8 cellular contexts compared by ENCODE assay signal in genomic region chr5:158695595-158696330, GRCh38.
DNase-seq lines count a peak whose midpoint lies in the region; ATAC-seq and TF ChIP-seq lines count a peak whose summit lies in the region.

No MANE protein-coding gene starts in this region.

- peak; percentile 99 for TF ChIP-seq CTCF in epithelial cell of proximal tubule (conservative IDR thresholded peaks at IDR 0.05; ENCODE audit: low read depth, low read length)

- POLR2A ChIA-PET in CD8-positive, alpha-beta memory T cell (lab: Charles Lee), result interaction anchor here (0.7 to 1.4 kb wide), 2 partner anchors 411 to 682 kb away, joined by 4 to 8 read pairs; no protein-coding TSS in a partner anchor

- no peaks in the 10 kb centered on the region for H3K4me1 ChIP-seq in CD8-positive, alpha-beta memory T cell (ENCODE audit: insufficient read depth, low read length)

- peaks cover 0 to 3% (median 3%) of the 10 kb centered on the region in 3 donors for H3K4me1 Mint-ChIP-seq in CD8-positive, alpha-beta memory T cell
- H3K4me1 Mint-ChIP-seq in naive B cell, result peaks cover 14 to 34% (median 33%) of the 10 kb centered on the region in 3 donors
- no peaks in the 10 kb centered on the region for H3K4me1 Mint-ChIP-seq in stimulated activated effector memory CD8-positive, alpha-beta T cell treated with anti-CD3 and anti-CD28 coated beads, Interleukin-12 subunit alpha, Interleukin-12 subunit beta, amount 100 ng/mL, for 72 hours

- H3K27ac ChIP-seq in CD8-positive, alpha-beta memory T cell (ENCODE audit: low read depth, low read length), result no peak overlapping the region

- CTCF ChIA-PET in CD8-positive, alpha-beta memory T cell (lab: Charles Lee), result interaction anchor here (0.6 to 9.1 kb wide), 26 partner anchors 9 to 1292 kb away, joined by 3 to 135 read pairs (median 4); no protein-coding TSS in a partner anchor

- peaks cover 7 to 11% of the 10 kb centered on the region in 2 donors for H3K27me3 Mint-ChIP-seq in CD8-positive, alpha-beta memory T cell
- H3K27me3 Mint-ChIP-seq in naive B cell, result no peaks in the 10 kb centered on the region

- peaks cover 5% of the 10 kb centered on the region for H3K27me3 ChIP-seq in CD8-positive, alpha-beta memory T cell (ENCODE audit: insufficient read depth, low read length, poor library complexity, severe bottlenecking)

- H3K9me3 Mint-ChIP-seq in CD8-positive, alpha-beta memory T cell, result no peaks in the 10 kb centered on the region
- no peaks in the 10 kb centered on the region for H3K9me3 Mint-ChIP-seq in naive B cell
- H3K9me3 Mint-ChIP-seq in stimulated activated effector memory CD8-positive, alpha-beta T cell treated with anti-CD3 and anti-CD28 coated beads, Interleukin-12 subunit alpha, Interleukin-12 subunit beta, amount 100 ng/mL, for 72 hours, result no peaks in the 10 kb centered on the region

- no peaks in the 10 kb centered on the region for H3K36me3 Mint-ChIP-seq in CD8-positive, alpha-beta memory T cell
- H3K36me3 Mint-ChIP-seq in naive B cell, result peaks cover 0 to 6% of the 10 kb centered on the region in 2 donors
- no peaks in the 10 kb centered on the region for H3K36me3 Mint-ChIP-seq in stimulated activated effector memory CD8-positive, alpha-beta T cell treated with anti-CD3 and anti-CD28 coated beads, Interleukin-12 subunit alpha, Interleukin-12 subunit beta, amount 100 ng/mL, for 72 hours

- H3K4me3 ChIP-seq in CD8-positive, alpha-beta memory T cell (ENCODE audit: low read length), result no peak overlapping the region
- no peak overlapping the region for H3K4me3 ChIP-seq in epithelial cell of proximal tubule (ENCODE audit: low read depth, low read length)

- no peak overlapping the region for H3K27ac Mint-ChIP-seq in CD8-positive, alpha-beta memory T cell
- peak overlapping the region in 5 of 6 donors; percentile 37 to 80 (median 75) for H3K27ac Mint-ChIP-seq in naive B cell
- no peak overlapping the region for H3K27ac Mint-ChIP-seq in stimulated activated effector memory CD8-positive, alpha-beta T cell treated with anti-CD3 and anti-CD28 coated beads, Interleukin-12 subunit alpha, Interleukin-12 subunit beta, amount 100 ng/mL, for 72 hours

- no peak overlapping the region for H3K4me3 Mint-ChIP-seq in CD8-positive, alpha-beta memory T cell
- H3K4me3 Mint-ChIP-seq in naive B cell, result peak overlapping the region in 6 of 8 donors; percentile 41 to 82 (median 62)
- no peak overlapping the region for H3K4me3 Mint-ChIP-seq in stimulated activated effector memory CD8-positive, alpha-beta T cell treated with anti-CD3 and anti-CD28 coated beads, Interleukin-12 subunit alpha, Interleukin-12 subunit beta, amount 100 ng/mL, for 72 hours

- peak; percentile 44 to 66 (median 55) for DNase-seq in CD8-positive, alpha-beta memory T cell
- DNase-seq in NOMO-1 treated with DMSO at 0.1 percent for 48 hours (lab: John Stamatoyannopoulos, UW; ENCODE audit: unreplicated experiment) (peak; percentile 88), epithelial cell of proximal tubule (ENCODE audit: low read depth) (no peak), naive B cell (peak; percentile 72)
- peak; percentile 20 for DNase-seq in activated CD8-positive, alpha-beta memory T cell treated with anti-CD3 and anti-CD28 coated beads, Interleukin-2, amount 50 U/mL, for 24 hours (ENCODE audit: extremely low read depth)
- peak; percentile 62 to 78 for DNase-seq in stimulated activated effector memory CD8-positive, alpha-beta T cell treated with anti-CD3 and anti-CD28 coated beads, Interleukin-12 subunit alpha, Interleukin-12 subunit beta, amount 100 ng/mL, for 72 hours (ENCODE audit: low spot score in 2 of 2)

- H3K9me3 ChIP-seq in CD8-positive, alpha-beta memory T cell (ENCODE audit: low read length), result no peaks in the 10 kb centered on the region

- no peaks in the 10 kb centered on the region for H3K36me3 ChIP-seq in CD8-positive, alpha-beta memory T cell (ENCODE audit: insufficient read depth, low read length)

- peak; percentile 86 for ATAC-seq in GM19438 (IDR thresholded peaks at IDR 0.05; ENCODE audit: low read depth, unreplicated experiment)
- ATAC-seq in HG03469 (IDR thresholded peaks at IDR 0.05; ENCODE audit: unreplicated experiment), result peak; percentile 70
- peak; percentile 88 to 90 for ATAC-seq in naive B cell (ENCODE audit: low read depth in 2 of 2)
- ATAC-seq in stimulated activated effector memory CD8-positive, alpha-beta T cell treated with anti-CD3 and anti-CD28 coated beads, Interleukin-12 subunit alpha, Interleukin-12 subunit beta, amount 100 ng/mL, for 72 hours, result peak; percentile 68

Comparison
In these comparisons a context has a peak if more than half of its experiments do, and no peak if none do; other contexts are left out.
1. H3K27ac Mint-ChIP-seq: peak in naive B cell (5 of 6); none in CD8-positive, alpha-beta memory T cell (0 of 8) and stimulated activated effector memory CD8-positive, alpha-beta T cell treated with anti-CD3 and anti-CD28 coated beads, Interleukin-12 subunit alpha, Interleukin-12 subunit beta, amount 100 ng/mL, for 72 hours (single experiment).
2. H3K4me3 Mint-ChIP-seq: peak in naive B cell (6 of 8); none in CD8-positive, alpha-beta memory T cell (0 of 7) and stimulated activated effector memory CD8-positive, alpha-beta T cell treated with anti-CD3 and anti-CD28 coated beads, Interleukin-12 subunit alpha, Interleukin-12 subunit beta, amount 100 ng/mL, for 72 hours (single experiment).
3. Peak in every context shown above with its lines, with median percentiles within 50 percentile points of each other: ATAC-seq.